1 cellular context compared by ENCODE assay signal in the genomic region with DNA sequence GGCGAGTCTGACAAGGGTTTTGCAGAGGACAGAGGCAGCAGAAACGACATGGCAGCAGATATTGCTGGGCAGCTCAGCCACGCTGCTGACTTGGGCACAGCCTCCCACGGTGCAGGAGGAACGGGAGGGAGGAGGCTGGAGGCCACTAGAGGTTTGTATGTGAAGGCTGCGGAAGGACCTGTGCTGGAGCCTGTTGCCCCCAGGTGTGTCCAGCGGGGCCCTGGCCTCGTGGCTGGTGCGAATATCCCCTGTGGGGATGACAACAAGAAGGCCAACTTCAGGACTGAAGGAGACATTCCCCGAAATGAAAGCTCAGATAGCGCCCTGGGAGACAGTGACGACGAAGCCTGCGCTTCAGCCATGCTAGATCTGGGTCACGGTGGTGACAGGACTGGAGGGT.
TF ChIP-seq lines count a peak whose summit lies in the region.

No MANE protein-coding gene starts in this region.

TF ChIP-seq in HepG2, 621 proteins besides CTCF, POLR2A, EP300 and RAD21:
- TF ChIP-seq RBM22 (optimal IDR thresholded peaks at IDR 0.05; ENCODE audit: low read length) (peak; percentile 21), ZC3H13 (CRISPR knock-in tag; IDR thresholded peaks at IDR 0.05) (no peak), PHF20 (CRISPR knock-in tag; IDR thresholded peaks at IDR 0.05) (no peak)
